25 cellular contexts compared by ENCODE assay signal in the genomic region with DNA sequence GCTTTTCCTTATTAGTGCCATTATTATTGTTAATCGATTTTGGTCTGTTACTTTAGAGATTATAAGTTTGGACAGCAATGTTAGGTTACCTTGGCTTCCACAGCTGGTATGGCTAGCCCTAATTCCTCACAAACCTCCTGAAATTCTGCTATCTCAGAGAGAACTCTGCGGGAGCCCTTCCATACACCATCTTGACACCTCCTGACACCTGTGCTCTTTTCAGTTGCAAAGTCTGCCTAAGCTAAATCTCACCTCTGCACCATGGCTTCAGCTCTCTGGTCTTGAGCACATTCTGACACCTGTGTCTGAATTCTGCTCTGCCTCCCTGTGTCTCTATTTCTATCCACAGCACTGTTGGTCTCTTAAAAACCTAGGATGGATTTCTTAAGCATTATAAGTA.
"Had no signal": no experiment of that assay in that cellular context is flagged by ENCODE, and none has a peak within 500 bp of the region (broad histone marks: within the 10 kb centered on the region; RNA-seq: fewer than 3 reads in every experiment).

No MANE protein-coding gene starts in this region.

- H3K36me3 ChIP-seq: adrenal gland, WERI-Rb-1 had no signal

- DNase-seq: activated CD4-positive, alpha-beta T cell treated with anti-CD3 and anti-CD28 coated beads for 4 hours; activated CD8-positive, alpha-beta memory T cell treated with anti-CD3 and anti-CD28 coated beads, Interleukin-2, amount 50 U/mL, for 4 hours; activated CD8-positive, alpha-beta T cell treated with anti-CD3 and anti-CD28 coated beads for 36 hours; activated naive CD4-positive, alpha-beta T cell treated with anti-CD3 and anti-CD28 coated beads, Interleukin-2, amount 50 U/mL, for 16 hours; activated naive CD8-positive, alpha-beta T cell treated with anti-CD3 and anti-CD28 coated beads, Interleukin-2, amount 10 ng/mL, durations not matched to agents 7 days and 5 days; activated T-cell treated with anti-CD3 and anti-CD28 coated beads, Interleukin-2, amount 50 U/mL, for 72 hours; adrenal gland; anterior cingulate cortex; cerebellar nuclear complex; Kasumi-1; NCI-H1048; NCI-H1417; NCI-H1694; NCI-H2029; NCI-H2107; NCI-H2171 treated with DMSO at 0.1 percent for 48 hours; NCI-H226; NCI-H526; NCI-H82; T-cell; T-helper 2 cell; T1000; WERI-Rb-1 had no signal

- H3K4me1 ChIP-seq: adrenal gland had no signal

- H3K27me3 ChIP-seq: adrenal gland had no signal

- H3K4me3 ChIP-seq: adrenal gland, SK-N-MC had no signal

- H3K9me3 ChIP-seq: adrenal gland had no signal

- H3K27ac ChIP-seq: adrenal gland, SK-N-MC, WERI-Rb-1 had no signal

- ATAC-seq: activated CD4-positive, CD25-positive, alpha-beta regulatory T cell treated with anti-CD3 and anti-CD28 coated beads, Interleukin-2, amount 50 U/mL, for 24 hours; activated CD8-positive, alpha-beta T cell treated with anti-CD3 and anti-CD28 coated beads for 36 hours; activated T-cell treated with anti-CD3 and anti-CD28 coated beads, Interleukin-2, amount 50 U/mL, for 72 hours; T-cell had no signal
